8 cellular contexts compared by ENCODE assay signal in genomic region chr15:61228025-61228901, GRCh38. TPM values are rescaled to one million over a fixed set of nuclear protein-coding genes. Genes with fewer than 3 reads are reported as not detected.
DNase-seq lines count a peak whose midpoint lies in the region; ATAC-seq and TF ChIP-seq lines count a peak whose summit lies in the region.

No MANE protein-coding gene starts in this region.

- H3K4me1 ChIP-seq in PC-3 (ENCODE audit: insufficient read depth, low read length), result no peaks in the 10 kb centered on the region

- H4K20me1 ChIP-seq in PC-3 (ENCODE audit: low read length), result no peaks in the 10 kb centered on the region

- BruUV-seq in PC-3 (replicated peaks; lab: Mats Ljungman, UMichigan), result no TSS peak

- H3K4me3 ChIP-seq in PC-3 (ENCODE audit: low read length) (peak overlapping the region; percentile 76), epithelial cell of esophagus (ENCODE audit: low read length) (peak overlapping the region; percentile 61)

- H3K9me3 ChIP-seq in PC-3 (ENCODE audit: low read length), result no peaks in the 10 kb centered on the region

- H3K9me2 ChIP-seq in PC-3 (replicated peaks; ENCODE audit: low read length), result no peaks in the 10 kb centered on the region

- no peak overlapping the region for H3K27ac ChIP-seq in PC-3 (ENCODE audit: low read length)

- no peaks in the 10 kb centered on the region for H3K36me3 ChIP-seq in PC-3 (ENCODE audit: low read depth, low read length)

- POLR2A ChIA-PET in PC-3 (lab: Charles Lee; ENCODE audit: unreplicated experiment), result no interaction called here

- peaks cover 23% of the 10 kb centered on the region for H3K27me3 ChIP-seq in PC-3 (ENCODE audit: low read length)

- CTCF ChIA-PET in PC-3 (lab: Charles Lee), result no interaction called here

- no peak for TF ChIP-seq CTCF in PC-3 (conservative IDR thresholded peaks at IDR 0.05; ENCODE audit: low read depth, low read length)
- TF ChIP-seq CTCF in epithelial cell of esophagus (IDR thresholded peaks at IDR 0.05; ENCODE audit: insufficient read depth, low read depth, low read length, missing control alignments), result no peak

- intact Hi-C loops in PC-3 (cut with micrococcal nuclease), result no loop called here

- H2AFZ ChIP-seq in PC-3 (ENCODE audit: low read length), result peak overlapping the region; percentile 83

- H3K9ac ChIP-seq in PC-3 (ENCODE audit: low read length), result no peak overlapping the region

- peak overlapping the region; percentile 86 for H3K4me2 ChIP-seq in PC-3 (ENCODE audit: low read length)

- peak; percentile 34 for DNase-seq in ELR (ENCODE audit: low read depth)
- DNase-seq in PC-3, result peak; percentile 10
- DNase-seq in epithelial cell of esophagus (ENCODE audit: low read depth), result peak; percentile 16
- peak; percentile 13 for DNase-seq in myocyte (ENCODE audit: low read depth)
- no peak for DNase-seq in UCSD-AML1 (lab: John Stamatoyannopoulos, UW; ENCODE audit: unreplicated experiment)

- ATAC-seq in PC-3 (no peak), GM19463 (IDR thresholded peaks at IDR 0.05; ENCODE audit: unreplicated experiment) (no peak), GM18517 (IDR thresholded peaks at IDR 0.05; ENCODE audit: unreplicated experiment) (no peak), GM21515 (IDR thresholded peaks at IDR 0.05; ENCODE audit: unreplicated experiment) (no peak)

- no peaks in the 10 kb centered on the region for H3F3A ChIP-seq in PC-3 (ENCODE audit: low read length, unreplicated experiment)

- H3K79me2 ChIP-seq in PC-3 (ENCODE audit: low read length), result no peaks in the 10 kb centered on the region

RNA-seq across cellular contexts. Expression of gene RORA, which starts 0.8 kb away (rescaled TPM):
- total RNA-seq in PC-3 (2014; rRNA removed), result 0.06 and 0.07 TPM in 2 replicates
- 16.7 and 20.3 TPM in 2 replicates for total RNA-seq in myocyte
- 4.0 TPM for polyA plus RNA-seq in myocyte (2012)

Comparison
In these comparisons a context has a peak if more than half of its experiments do, and no peak if none do; other contexts are left out.
1. RNA of gene RORA, which starts 0.8 kb away (total RNA-seq): 16.7 to 20.3 TPM in myocyte; 0.06 to 0.07 TPM in PC-3; every median in the first group is over 10 times any median in the second.